1 cellular context compared by ENCODE assay signal in the genomic region with DNA sequence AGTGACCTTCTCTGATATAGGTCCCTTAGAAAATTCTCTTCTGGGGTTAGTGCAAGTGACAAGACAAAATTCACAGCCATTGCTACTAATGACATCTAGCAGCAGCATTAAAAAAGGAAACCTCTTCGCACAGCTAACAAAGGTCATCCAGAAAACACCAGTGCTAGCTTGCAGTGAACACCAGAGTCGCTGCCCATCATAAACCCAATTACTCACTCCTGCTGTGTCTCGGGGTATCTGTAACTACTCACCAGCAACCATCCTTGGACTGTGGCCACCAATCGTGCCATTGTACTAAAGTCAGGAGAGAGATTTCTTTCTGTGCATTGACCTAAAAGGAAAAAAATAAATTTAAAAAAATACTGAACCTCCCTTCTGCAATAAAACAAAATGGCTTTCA.
TF ChIP-seq lines count a peak whose summit lies in the region.

No MANE protein-coding gene starts in this region.

TF ChIP-seq in SK-N-SH treated with all-trans-retinoic acid at 6 μM for 48 hours, 23 proteins besides CTCF, POLR2A, EP300 and RAD21 (continued from another document):
- TF ChIP-seq, protein P1, sequence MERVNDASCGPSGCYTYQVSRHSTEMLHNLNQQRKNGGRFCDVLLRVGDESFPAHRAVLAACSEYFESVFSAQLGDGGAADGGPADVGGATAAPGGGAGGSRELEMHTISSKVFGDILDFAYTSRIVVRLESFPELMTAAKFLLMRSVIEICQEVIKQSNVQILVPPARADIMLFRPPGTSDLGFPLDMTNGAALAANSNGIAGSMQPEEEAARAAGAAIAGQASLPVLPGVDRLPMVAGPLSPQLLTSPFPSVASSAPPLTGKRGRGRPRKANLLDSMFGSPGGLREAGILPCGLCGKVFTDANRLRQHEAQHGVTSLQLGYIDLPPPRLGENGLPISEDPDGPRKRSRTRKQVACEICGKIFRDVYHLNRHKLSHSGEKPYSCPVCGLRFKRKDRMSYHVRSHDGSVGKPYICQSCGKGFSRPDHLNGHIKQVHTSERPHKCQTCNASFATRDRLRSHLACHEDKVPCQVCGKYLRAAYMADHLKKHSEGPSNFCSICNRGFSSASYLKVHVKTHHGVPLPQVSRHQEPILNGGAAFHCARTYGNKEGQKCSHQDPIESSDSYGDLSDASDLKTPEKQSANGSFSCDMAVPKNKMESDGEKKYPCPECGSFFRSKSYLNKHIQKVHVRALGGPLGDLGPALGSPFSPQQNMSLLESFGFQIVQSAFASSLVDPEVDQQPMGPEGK (CRISPR knock-in tag; IDR thresholded peaks at IDR 0.05; ENCODE audit: borderline replicate concordance), result no peak
- TF ChIP-seq ZNF70 (CRISPR knock-in tag; IDR thresholded peaks at IDR 0.05), result no peak
- no peak for TF ChIP-seq CSDC2 (CRISPR knock-in tag; IDR thresholded peaks at IDR 0.05)
